Comparison of ENCODE assay signal across 1 cellular context in the genomic region with DNA sequence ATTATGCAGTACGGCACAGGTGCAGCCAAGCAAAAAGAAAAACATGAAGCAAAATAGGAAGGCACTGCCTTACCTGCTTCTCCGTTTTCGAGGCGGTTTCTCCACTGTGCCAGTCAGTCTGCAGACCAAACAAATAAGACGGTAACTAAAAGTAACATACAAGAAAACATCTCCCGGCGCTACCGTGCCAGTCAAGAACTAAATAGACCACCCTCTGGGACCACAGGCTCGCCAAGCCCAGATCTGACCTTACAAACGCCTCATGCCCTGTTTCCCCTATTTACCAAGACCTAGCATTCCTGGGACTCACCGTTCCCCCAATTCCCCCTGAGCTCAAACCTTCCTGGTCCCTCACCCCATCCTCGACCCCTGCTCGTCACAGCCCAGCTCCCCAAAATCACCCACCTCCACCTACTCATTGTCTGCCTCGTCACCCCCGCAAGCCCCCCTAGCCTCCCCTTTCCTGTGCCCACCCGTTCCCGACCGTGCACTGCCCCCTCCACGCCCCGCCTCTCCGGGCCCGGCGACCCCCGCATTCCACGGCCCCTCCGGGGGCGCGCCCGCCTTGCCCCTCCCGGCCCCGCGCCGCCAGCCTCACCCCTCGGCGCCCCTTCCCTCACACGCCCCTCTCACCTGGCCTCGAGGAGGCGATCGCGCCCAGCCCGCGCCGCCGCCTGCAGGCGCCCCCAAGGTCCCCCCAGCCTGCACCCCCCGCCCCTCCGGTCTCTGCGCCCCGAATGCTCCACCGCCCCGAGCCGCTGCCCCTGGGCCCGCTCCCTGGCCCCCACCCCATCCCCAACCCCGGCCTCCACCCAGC.
A peak's percentile ranks its signal among the peaks of the same experiment; 100 is the strongest.
TF ChIP-seq lines count a peak whose summit lies in the region.

No MANE protein-coding gene starts in this region.

TF ChIP-seq in HepG2, 621 proteins besides CTCF, POLR2A, EP300 and RAD21:
- no peak for TF ChIP-seq ZNF674 (CRISPR knock-in tag; IDR thresholded peaks at IDR 0.05; ENCODE audit: low read depth)
- TF ChIP-seq ZNF496 (CRISPR knock-in tag; IDR thresholded peaks at IDR 0.05; ENCODE audit: insufficient replicate concordance): no peak
- TF ChIP-seq ZFP82 (CRISPR knock-in tag; IDR thresholded peaks at IDR 0.05; ENCODE audit: borderline replicate concordance): peak; percentile 37; the same call in 1 of the 2 replicates
- peak; percentile 54; the same call in 1 of the 2 replicates for TF ChIP-seq MTF2 (CRISPR knock-in tag; IDR thresholded peaks at IDR 0.05; ENCODE audit: borderline replicate concordance)
- TF ChIP-seq, protein P1, sequence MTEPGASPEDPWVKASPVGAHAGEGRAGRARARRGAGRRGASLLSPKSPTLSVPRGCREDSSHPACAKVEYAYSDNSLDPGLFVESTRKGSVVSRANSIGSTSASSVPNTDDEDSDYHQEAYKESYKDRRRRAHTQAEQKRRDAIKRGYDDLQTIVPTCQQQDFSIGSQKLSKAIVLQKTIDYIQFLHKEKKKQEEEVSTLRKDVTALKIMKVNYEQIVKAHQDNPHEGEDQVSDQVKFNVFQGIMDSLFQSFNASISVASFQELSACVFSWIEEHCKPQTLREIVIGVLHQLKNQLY (CRISPR knock-in tag; IDR thresholded peaks at IDR 0.05): no peak
- no peak for TF ChIP-seq ZNF343 (CRISPR knock-in tag; IDR thresholded peaks at IDR 0.05)
- TF ChIP-seq BRD4 (CRISPR knock-in tag; IDR thresholded peaks at IDR 0.05): no peak
- no peak for TF ChIP-seq NAIF1 (CRISPR knock-in tag; IDR thresholded peaks at IDR 0.05; ENCODE audit: borderline replicate concordance)
- TF ChIP-seq, protein P2, sequence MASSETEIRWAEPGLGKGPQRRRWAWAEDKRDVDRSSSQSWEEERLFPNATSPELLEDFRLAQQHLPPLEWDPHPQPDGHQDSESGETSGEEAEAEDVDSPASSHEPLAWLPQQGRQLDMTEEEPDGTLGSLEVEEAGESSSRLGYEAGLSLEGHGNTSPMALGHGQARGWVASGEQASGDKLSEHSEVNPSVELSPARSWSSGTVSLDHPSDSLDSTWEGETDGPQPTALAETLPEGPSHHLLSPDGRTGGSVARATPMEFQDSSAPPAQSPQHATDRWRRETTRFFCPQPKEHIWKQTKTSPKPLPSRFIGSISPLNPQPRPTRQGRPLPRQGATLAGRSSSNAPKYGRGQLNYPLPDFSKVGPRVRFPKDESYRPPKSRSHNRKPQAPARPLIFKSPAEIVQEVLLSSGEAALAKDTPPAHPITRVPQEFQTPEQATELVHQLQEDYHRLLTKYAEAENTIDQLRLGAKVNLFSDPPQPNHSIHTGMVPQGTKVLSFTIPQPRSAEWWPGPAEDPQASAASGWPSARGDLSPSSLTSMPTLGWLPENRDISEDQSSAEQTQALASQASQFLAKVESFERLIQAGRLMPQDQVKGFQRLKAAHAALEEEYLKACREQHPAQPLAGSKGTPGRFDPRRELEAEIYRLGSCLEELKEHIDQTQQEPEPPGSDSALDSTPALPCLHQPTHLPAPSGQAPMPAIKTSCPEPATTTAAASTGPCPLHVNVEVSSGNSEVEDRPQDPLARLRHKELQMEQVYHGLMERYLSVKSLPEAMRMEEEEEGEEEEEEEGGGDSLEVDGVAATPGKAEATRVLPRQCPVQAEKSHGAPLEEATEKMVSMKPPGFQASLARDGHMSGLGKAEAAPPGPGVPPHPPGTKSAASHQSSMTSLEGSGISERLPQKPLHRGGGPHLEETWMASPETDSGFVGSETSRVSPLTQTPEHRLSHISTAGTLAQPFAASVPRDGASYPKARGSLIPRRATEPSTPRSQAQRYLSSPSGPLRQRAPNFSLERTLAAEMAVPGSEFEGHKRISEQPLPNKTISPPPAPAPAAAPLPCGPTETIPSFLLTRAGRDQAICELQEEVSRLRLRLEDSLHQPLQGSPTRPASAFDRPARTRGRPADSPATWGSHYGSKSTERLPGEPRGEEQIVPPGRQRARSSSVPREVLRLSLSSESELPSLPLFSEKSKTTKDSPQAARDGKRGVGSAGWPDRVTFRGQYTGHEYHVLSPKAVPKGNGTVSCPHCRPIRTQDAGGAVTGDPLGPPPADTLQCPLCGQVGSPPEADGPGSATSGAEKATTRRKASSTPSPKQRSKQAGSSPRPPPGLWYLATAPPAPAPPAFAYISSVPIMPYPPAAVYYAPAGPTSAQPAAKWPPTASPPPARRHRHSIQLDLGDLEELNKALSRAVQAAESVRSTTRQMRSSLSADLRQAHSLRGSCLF (CRISPR knock-in tag; IDR thresholded peaks at IDR 0.05; ENCODE audit: borderline replicate concordance): no peak
- TF ChIP-seq, protein P3, sequence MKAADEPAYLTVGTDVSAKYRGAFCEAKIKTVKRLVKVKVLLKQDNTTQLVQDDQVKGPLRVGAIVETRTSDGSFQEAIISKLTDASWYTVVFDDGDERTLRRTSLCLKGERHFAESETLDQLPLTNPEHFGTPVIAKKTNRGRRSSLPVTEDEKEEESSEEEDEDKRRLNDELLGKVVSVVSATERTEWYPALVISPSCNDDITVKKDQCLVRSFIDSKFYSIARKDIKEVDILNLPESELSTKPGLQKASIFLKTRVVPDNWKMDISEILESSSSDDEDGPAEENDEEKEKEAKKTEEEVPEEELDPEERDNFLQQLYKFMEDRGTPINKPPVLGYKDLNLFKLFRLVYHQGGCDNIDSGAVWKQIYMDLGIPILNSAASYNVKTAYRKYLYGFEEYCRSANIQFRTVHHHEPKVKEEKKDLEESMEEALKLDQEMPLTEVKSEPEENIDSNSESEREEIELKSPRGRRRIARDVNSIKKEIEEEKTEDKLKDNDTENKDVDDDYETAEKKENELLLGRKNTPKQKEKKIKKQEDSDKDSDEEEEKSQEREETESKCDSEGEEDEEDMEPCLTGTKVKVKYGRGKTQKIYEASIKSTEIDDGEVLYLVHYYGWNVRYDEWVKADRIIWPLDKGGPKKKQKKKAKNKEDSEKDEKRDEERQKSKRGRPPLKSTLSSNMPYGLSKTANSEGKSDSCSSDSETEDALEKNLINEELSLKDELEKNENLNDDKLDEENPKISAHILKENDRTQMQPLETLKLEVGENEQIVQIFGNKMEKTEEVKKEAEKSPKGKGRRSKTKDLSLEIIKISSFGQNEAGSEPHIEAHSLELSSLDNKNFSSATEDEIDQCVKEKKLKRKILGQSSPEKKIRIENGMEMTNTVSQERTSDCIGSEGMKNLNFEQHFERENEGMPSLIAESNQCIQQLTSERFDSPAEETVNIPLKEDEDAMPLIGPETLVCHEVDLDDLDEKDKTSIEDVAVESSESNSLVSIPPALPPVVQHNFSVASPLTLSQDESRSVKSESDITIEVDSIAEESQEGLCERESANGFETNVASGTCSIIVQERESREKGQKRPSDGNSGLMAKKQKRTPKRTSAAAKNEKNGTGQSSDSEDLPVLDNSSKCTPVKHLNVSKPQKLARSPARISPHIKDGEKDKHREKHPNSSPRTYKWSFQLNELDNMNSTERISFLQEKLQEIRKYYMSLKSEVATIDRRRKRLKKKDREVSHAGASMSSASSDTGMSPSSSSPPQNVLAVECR (CRISPR knock-in tag; IDR thresholded peaks at IDR 0.05; ENCODE audit: borderline replicate concordance): peak; percentile 6; the same call in 1 of the 2 replicates
- TF ChIP-seq ELF1 (CRISPR knock-in tag; IDR thresholded peaks at IDR 0.05): no peak
- TF ChIP-seq ZNF234 (CRISPR knock-in tag; conservative IDR thresholded peaks at IDR 0.05): no peak
- no peak for TF ChIP-seq ZC3H4 (CRISPR knock-in tag; IDR thresholded peaks at IDR 0.05; ENCODE audit: borderline replicate concordance)
